ENCODE assay signal across 8 cellular contexts in the genomic region with DNA sequence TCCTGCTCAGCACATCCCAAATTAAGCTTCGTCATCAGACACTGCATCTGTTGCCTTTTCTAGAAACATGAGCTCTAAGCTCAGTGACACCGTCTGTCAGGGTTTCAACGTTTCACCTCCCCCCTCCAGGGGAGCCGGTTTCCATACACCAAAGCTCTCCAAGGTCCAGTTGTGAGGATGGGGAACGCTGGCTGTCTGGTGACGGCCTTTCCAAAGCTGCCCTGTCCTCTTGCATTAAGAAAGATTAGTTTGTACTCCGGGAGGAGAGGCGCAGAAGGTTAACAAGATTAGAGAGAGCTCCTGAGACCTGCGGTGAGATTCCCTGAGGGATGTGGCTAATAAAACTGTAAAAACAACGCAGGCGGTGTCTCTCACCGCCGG. TPM values are rescaled to one million over a fixed set of nuclear protein-coding genes. Genes with fewer than 3 reads are reported as not detected.
DNase-seq lines count a peak whose midpoint lies in the region; ATAC-seq and TF ChIP-seq lines count a peak whose summit lies in the region.

No MANE protein-coding gene starts in this region.

- no peaks in the 10 kb centered on the region for H3K36me3 ChIP-seq in ACC112 (ENCODE audit: insufficient read depth, low read length)
- H3K36me3 ChIP-seq in colonic mucosa: no peaks in the 10 kb centered on the region

- ATAC-seq in GM19372 (IDR thresholded peaks at IDR 0.05; ENCODE audit: low read depth, unreplicated experiment): peak; percentile 17
- peak; percentile 10 for ATAC-seq in esophagus mucosa
- no peak for ATAC-seq in GM18861 (IDR thresholded peaks at IDR 0.05; ENCODE audit: unreplicated experiment)

- H3K27me3 ChIP-seq in ACC112 (ENCODE audit: insufficient read depth, low read length) (no peaks in the 10 kb centered on the region), colonic mucosa (no peaks in the 10 kb centered on the region)

- H3K9ac ChIP-seq in colonic mucosa (ENCODE audit: low read depth in 2 of 2, low read length in 2 of 2): no peak overlapping the region

- DNase-seq in NCI-H82 (lab: John Stamatoyannopoulos, UW): peak; percentile 99
- no peak for DNase-seq in foreskin fibroblast
- no peak for DNase-seq in SIG-M5 (lab: John Stamatoyannopoulos, UW)
- no peak for DNase-seq in colonic mucosa

- H3K4me1 ChIP-seq in ACC112 (ENCODE audit: control insufficient read depth, insufficient read depth, low read length, unreplicated experiment): peaks cover 8% of the 10 kb centered on the region
- no peaks in the 10 kb centered on the region for H3K4me1 ChIP-seq in colonic mucosa

- H3K27ac ChIP-seq in ACC112 (ENCODE audit: low read depth, low read length) (no peak overlapping the region), colonic mucosa (no peak overlapping the region)

- H3K4me3 ChIP-seq in ACC112 (ENCODE audit: low read depth, low read length) (peak overlapping the region; percentile 14; the same call in 1 of the 2 replicates), foreskin fibroblast (ENCODE audit: low read depth in 1 of 2, low read length in 2 of 2) (peak overlapping the region in 1 of 2 donors; percentile 16), colonic mucosa (no peak overlapping the region)

- no peaks in the 10 kb centered on the region for H3K79me2 ChIP-seq in ACC112 (ENCODE audit: control insufficient read depth, insufficient read depth, low read length, unreplicated experiment)

- intact Hi-C loops in colonic mucosa (cut with DNase I): no loop called here

- peak overlapping the region; percentile 13 for H2AFZ ChIP-seq in ACC112 (ENCODE audit: low read length, unreplicated experiment)

- H3K9me3 ChIP-seq in colonic mucosa: no peaks in the 10 kb centered on the region

- TF ChIP-seq CTCF in foreskin fibroblast (IDR thresholded peaks at IDR 0.05; ENCODE audit: low read depth, low read length): no peak
- TF ChIP-seq CTCF in colonic mucosa (IDR thresholded peaks at IDR 0.05): no peak

RNA-seq across cellular contexts. Expression of gene ASMT, which starts 43.2 kb away (rescaled TPM):
- total RNA-seq in esophagus mucosa (not detected), colonic mucosa (under 1 TPM in 1 of 2 donors, not detected in 1; 0.27 TPM)
